In the genomic region with DNA sequence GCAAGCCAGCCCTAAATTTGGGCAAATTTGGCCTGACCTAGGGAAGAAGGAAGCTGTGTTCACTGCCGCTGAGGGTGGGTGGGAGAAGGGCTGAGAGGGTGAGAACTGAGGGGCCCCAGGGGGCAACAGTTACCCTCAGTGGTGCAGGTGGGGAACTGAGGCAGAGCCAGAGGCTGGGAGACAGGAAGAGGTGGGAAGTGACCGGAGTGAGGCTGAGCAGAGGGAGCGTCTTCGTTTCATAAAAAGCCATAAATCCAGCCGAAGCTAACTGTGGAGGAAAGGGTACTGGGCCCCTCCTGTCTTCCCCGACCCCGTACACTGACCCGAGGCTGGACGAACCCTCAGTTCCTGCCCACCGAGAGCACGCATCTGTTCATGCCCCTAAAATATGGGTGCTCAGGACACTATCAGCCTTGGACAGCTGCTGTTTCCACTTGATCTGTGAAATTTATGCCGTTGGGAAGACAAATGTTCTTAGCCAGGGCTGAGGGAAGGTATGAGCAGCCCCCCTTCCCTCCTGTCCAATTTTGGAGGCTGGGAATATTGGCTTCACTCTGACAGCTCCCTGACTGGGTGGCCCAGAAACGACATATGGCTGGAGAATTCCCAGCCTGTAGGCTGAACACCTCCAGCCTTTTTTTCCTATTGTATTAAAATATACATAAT, we compare ENCODE assay signal across 28 cellular contexts.
"Had no signal": no experiment of that assay in that cellular context is flagged by ENCODE, and none has a peak within 500 bp of the region (broad histone marks: within the 10 kb centered on the region; RNA-seq: fewer than 3 reads in every experiment).

No MANE protein-coding gene starts in this region.

- H3K4me1 Mint-ChIP-seq: activated CD4-positive, alpha-beta T cell treated with anti-CD3 and anti-CD28 coated beads, Interleukin-2, amount 10 ng/mL, durations not matched to agents 24 days and 14 days had no signal

- H3K4me2 ChIP-seq: hepatocyte had no signal

- H3K9me3 Mint-ChIP-seq: activated CD4-positive, alpha-beta T cell treated with anti-CD3 and anti-CD28 coated beads, Interleukin-2, amount 10 ng/mL, durations not matched to agents 24 days and 14 days had no signal

- H3K27ac Mint-ChIP-seq: activated CD4-positive, alpha-beta memory T cell treated with anti-CD3 and anti-CD28 coated beads for 36 hours; activated CD4-positive, alpha-beta T cell treated with anti-CD3 and anti-CD28 coated beads, Interleukin-2, amount 10 ng/mL, durations not matched to agents 24 days and 14 days; activated naive CD8-positive, alpha-beta T cell; nephron progenitor cell; progenitor cell of endocrine pancreas; stimulated activated naive CD8-positive, alpha-beta T cell treated with anti-CD3 and anti-CD28 coated beads, Interleukin-15, Interleukin-2, amounts not matched to agents 100 ng/mL and 50 ng/mL, for 24 hours had no signal

- H3K27ac ChIP-seq: body of pancreas, cardiac muscle cell, colonic mucosa, dorsolateral prefrontal cortex, hepatocyte, neutrophil, ovary, right lobe of liver, thoracic aorta, upper lobe of left lung, vagina had no signal

- DNase-seq: activated CD4-positive, alpha-beta memory T cell treated with anti-CD3 and anti-CD28 coated beads for 36 hours; activated CD4-positive, alpha-beta T cell treated with anti-CD3 and anti-CD28 coated beads, Interleukin-2, amount 10 ng/mL, durations not matched to agents 24 days and 14 days; activated CD4-positive, CD25-positive, alpha-beta regulatory T cell treated with anti-CD3 and anti-CD28 coated beads, Interleukin-2, amount 50 U/mL, for 72 hours; activated CD8-positive, alpha-beta memory T cell treated with anti-CD3 and anti-CD28 coated beads, Interleukin-2, amount 50 U/mL, for 4 hours; activated effector memory CD4-positive, alpha-beta T cell treated with Interleukin-2 at 50 U/mL for 16 hours; activated naive CD4-positive, alpha-beta T cell treated with Interleukin-2 at 50 U/mL for 16 hours; aorta; body of pancreas; cerebellar nuclear complex; colonic mucosa; dorsolateral prefrontal cortex; effector memory CD4-positive, alpha-beta T cell; left cardiac atrium; left ventricle myocardium superior; nephron progenitor cell; ovary; stimulated activated CD4-positive, alpha-beta T cell treated with anti-CD3 and anti-CD28 coated beads, Interleukin-4, amount 100 ng/mL, for 1 hour; T1000 had no signal

- H3K4me3 ChIP-seq: body of pancreas, cardiac muscle cell, colonic mucosa, dorsolateral prefrontal cortex, hepatocyte, ovary, right lobe of liver, thoracic aorta, upper lobe of left lung, vagina had no signal

- H3K36me3 ChIP-seq: cardiac muscle cell, colonic mucosa, neutrophil, ovary, right lobe of liver, thoracic aorta, upper lobe of left lung, vagina had no signal

- H3K4me3 Mint-ChIP-seq: activated CD4-positive, alpha-beta memory T cell treated with anti-CD3 and anti-CD28 coated beads for 36 hours; activated CD4-positive, alpha-beta T cell treated with anti-CD3 and anti-CD28 coated beads, Interleukin-2, amount 10 ng/mL, durations not matched to agents 24 days and 14 days; activated naive CD8-positive, alpha-beta T cell; nephron progenitor cell; stimulated activated naive CD8-positive, alpha-beta T cell treated with anti-CD3 and anti-CD28 coated beads, Interleukin-15, Interleukin-2, amounts not matched to agents 100 ng/mL and 50 ng/mL, for 24 hours had no signal

- H3K4me1 ChIP-seq: body of pancreas, colonic mucosa, right lobe of liver, upper lobe of left lung, vagina had no signal

- H3K36me3 Mint-ChIP-seq: activated CD4-positive, alpha-beta memory T cell treated with anti-CD3 and anti-CD28 coated beads for 36 hours; activated naive CD8-positive, alpha-beta T cell had no signal

- H3K9me3 ChIP-seq: body of pancreas, colonic mucosa, neutrophil, ovary, right lobe of liver, thoracic aorta, upper lobe of left lung, vagina had no signal

- H3K27me3 ChIP-seq: body of pancreas, cardiac muscle cell, colonic mucosa, hepatocyte, ovary, right lobe of liver, upper lobe of left lung, vagina had no signal
